9 cellular contexts compared by ENCODE assay signal in the genomic region with DNA sequence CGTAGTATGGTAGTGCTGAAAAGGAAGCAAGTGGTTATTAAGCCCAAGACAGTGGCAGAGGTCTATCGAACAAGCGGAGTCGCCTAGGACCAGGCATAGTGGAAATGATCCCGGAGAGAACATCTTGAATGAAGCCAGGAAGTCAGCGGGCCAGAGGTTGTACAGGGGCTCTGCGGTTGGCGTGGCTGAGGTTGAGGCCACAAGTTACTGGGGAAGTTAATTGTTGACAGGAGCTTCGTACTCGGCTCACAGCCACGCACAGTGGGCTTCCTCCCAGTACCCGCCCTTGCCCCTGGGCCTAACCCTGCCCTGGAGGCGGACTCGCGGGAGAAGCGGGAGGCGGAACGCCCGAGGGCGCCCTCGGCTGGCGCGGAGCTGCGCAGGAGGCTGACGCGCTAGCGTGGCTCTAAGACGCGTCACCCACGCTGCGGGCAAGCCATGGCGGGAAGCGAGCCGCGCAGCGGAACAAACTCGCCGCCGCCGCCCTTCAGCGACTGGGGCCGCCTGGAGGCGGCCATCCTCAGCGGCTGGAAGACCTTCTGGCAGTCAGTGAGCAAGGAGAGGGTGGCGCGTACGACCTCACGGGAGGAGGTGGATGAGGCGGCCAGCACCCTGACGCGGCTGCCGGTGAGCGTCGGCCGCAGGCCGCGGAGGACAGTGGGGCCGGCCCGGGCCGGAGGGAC. TPM values are rescaled to one million over a fixed set of nuclear protein-coding genes. Genes with fewer than 3 reads are reported as not detected.
A peak's percentile ranks its signal among the peaks of the same experiment; 100 is the strongest.
DNase-seq lines count a peak whose midpoint lies in the region; ATAC-seq, FAIRE-seq and TF ChIP-seq lines count a peak whose summit lies in the region.
"Had no signal": no experiment of that assay in that cellular context is flagged by ENCODE, and none has a peak within 500 bp of the region (broad histone marks: within the 10 kb centered on the region; RNA-seq: fewer than 3 reads in every experiment).

A gene with protein sequence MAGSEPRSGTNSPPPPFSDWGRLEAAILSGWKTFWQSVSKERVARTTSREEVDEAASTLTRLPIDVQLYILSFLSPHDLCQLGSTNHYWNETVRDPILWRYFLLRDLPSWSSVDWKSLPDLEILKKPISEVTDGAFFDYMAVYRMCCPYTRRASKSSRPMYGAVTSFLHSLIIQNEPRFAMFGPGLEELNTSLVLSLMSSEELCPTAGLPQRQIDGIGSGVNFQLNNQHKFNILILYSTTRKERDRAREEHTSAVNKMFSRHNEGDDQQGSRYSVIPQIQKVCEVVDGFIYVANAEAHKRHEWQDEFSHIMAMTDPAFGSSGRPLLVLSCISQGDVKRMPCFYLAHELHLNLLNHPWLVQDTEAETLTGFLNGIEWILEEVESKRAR (plus strand): TSS at position 410 of the 683 bp plus-strand sequence. CDS start 29 bp downstream, at position 439.

- DNase-seq in AG09319 (ENCODE audit: extremely low read depth, low read depth) = peak; percentile 66
- peak; percentile 40 for DNase-seq in NCI-H345 treated with DMSO at 0.1 percent for 48 hours (lab: John Stamatoyannopoulos, UW; ENCODE audit: unreplicated experiment)
- peak; percentile 73 for DNase-seq in activated CD4-positive, CD25-positive, alpha-beta regulatory T cell treated with anti-CD3 and anti-CD28 coated beads, Interleukin-2, amount 50 U/mL, for 16 hours (ENCODE audit: low read depth, low spot score)
- DNase-seq in central memory CD4-positive, alpha-beta T cell = peak; percentile 90
- DNase-seq in kidney = peak; percentile 96
- DNase-seq in stimulated activated CD4-positive, alpha-beta T cell treated with anti-CD3 and anti-CD28 coated beads, Interleukin-15, amount 100 ng/mL, for 48 hours (ENCODE audit: low read depth in 2 of 2) = peak; percentile 79 to 85

- H3K36me3 ChIP-seq in kidney (ENCODE audit: control insufficient read depth in 1 of 2, insufficient read depth in 2 of 2, low read length in 2 of 2) = peaks cover under 1 to 2% of the 10 kb centered on the region in 2 donors

- FAIRE-seq in kidney (lab: Jason Lieb, UNC) = no peak
- FAIRE-seq: endometrium had no signal

- ATAC-seq in HG03175 (IDR thresholded peaks at IDR 0.05; ENCODE audit: unreplicated experiment) = peak; percentile 86

- intact Hi-C loops in kidney (cut with DNase I) = no loop called here

- H3K4me3 ChIP-seq in kidney (ENCODE audit: low read length in 2 of 2) = peak within 1 kb of the TSS; percentile 63 to 83

- TF ChIP-seq CTCF in AG09319 (IDR thresholded peaks at IDR 0.05; ENCODE audit: low read depth, low read length) (peak; percentile 58), kidney (IDR thresholded peaks at IDR 0.05; ENCODE audit: borderline replicate concordance, extremely low read depth, insufficient read depth) (peak; percentile 46)

- H3K9ac ChIP-seq in kidney (ENCODE audit: low read length in 2 of 2) = peak within 1 kb of the TSS; percentile 81 to 83

- in situ Hi-C loops in GM18951 (cut with MboI; ENCODE audit: low sequenced_read_pairs, unreplicated experiment) = no loop called here

- H3K27ac ChIP-seq in kidney (ENCODE audit: low read depth in 2 of 2, low read length in 2 of 2) = peak within 1 kb of the TSS; percentile 86 to 94

- no peaks in the 10 kb centered on the region for H3K9me3 ChIP-seq in kidney (ENCODE audit: control insufficient read depth in 1 of 2, low read length in 2 of 2)

- peak; percentile 71 for TF ChIP-seq POLR2A in GM18951 (IDR thresholded peaks at IDR 0.05; ENCODE audit: extremely low read depth, insufficient read depth, insufficient read length)

- H3K4me1 ChIP-seq in kidney (ENCODE audit: control insufficient read depth in 1 of 2, insufficient read depth in 1 of 2, low read depth in 1 of 2, low read length in 2 of 2) = peaks cover 0 to 8% of the 10 kb centered on the region in 2 donors

RNA-seq across cellular contexts. Expression of the gene that starts here (rescaled TPM):
- total RNA-seq in kidney = 12.8 TPM
- polyA plus RNA-seq in kidney (ENCODE audit: insufficient read depth, low read depth, low replicate concordance) = 7.8 TPM

Comparison
In these comparisons a context has a peak if more than half of its experiments do, and no peak if none do; other contexts are left out.
1. Peak in every context shown above with its lines: DNase-seq, ATAC-seq, H3K4me3 ChIP-seq and H3K27ac ChIP-seq.
2. DNase-seq: peak in every context shown above with its lines; median percentile 96 in kidney; 90 in central memory CD4-positive, alpha-beta T cell; 82 in stimulated activated CD4-positive, alpha-beta T cell treated with anti-CD3 and anti-CD28 coated beads, Interleukin-15, amount 100 ng/mL, for 48 hours; 73 in activated CD4-positive, CD25-positive, alpha-beta regulatory T cell treated with anti-CD3 and anti-CD28 coated beads, Interleukin-2, amount 50 U/mL, for 16 hours; 66 in AG09319; 40 in NCI-H345 treated with DMSO at 0.1 percent for 48 hours.